14 cellular contexts compared by ENCODE assay signal in the genomic region with DNA sequence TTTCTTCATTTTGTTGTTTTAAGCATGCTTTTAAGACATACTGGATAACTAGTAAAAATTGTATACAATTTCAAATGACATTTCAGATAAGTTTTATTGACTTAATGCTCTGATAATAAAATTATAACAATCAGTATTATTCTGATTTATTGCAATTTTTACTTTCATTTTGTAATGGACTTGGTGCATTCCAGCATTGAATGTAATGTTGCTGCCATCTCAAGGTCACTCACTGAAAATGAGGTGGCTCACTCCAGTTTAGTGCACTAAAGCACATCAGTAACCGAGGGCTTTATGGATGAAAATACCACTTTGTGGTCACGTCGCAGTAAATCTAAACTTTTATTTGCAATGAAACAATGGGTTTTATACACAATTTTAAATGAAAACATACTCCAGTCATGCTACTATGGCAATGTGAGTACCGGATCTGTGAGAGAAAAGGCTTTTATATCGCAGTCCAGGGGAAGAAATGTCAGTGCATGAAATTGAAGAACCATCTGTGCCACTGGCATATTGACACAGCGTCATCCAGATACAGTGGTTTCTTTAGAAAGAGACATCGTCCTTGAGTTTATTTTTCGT. TPM values are rescaled to one million over a fixed set of nuclear protein-coding genes. Genes with fewer than 3 reads are reported as not detected.
DNase-seq lines count a peak whose midpoint lies in the region; ATAC-seq and TF ChIP-seq lines count a peak whose summit lies in the region.
"Had no signal": no experiment of that assay in that cellular context is flagged by ENCODE, and none has a peak within 500 bp of the region (broad histone marks: within the 10 kb centered on the region; RNA-seq: fewer than 3 reads in every experiment).

No MANE protein-coding gene starts in this region.

- no peaks in the 10 kb centered on the region for H3K4me1 Mint-ChIP-seq in nephron
- H3K4me1 Mint-ChIP-seq: memory B cell had no signal

- no peak overlapping the region for H3K14ac ChIP-seq in mesenchymal stem cell (ENCODE audit: low read length in 2 of 2)

- H2AK5ac ChIP-seq in mesenchymal stem cell (ENCODE audit: low read length, severe bottlenecking) = no peak overlapping the region

- H3K4me3 ChIP-seq in HEK293 (ENCODE audit: low read depth, low read length) (no peak overlapping the region), choroid plexus epithelial cell (ENCODE audit: low read depth, low read length) (no peak overlapping the region), mesenchymal stem cell (ENCODE audit: insufficient read depth in 1 of 2, low read depth in 1 of 2, low read length in 2 of 2) (no peak overlapping the region)
- H3K4me3 ChIP-seq: ovary, transverse colon had no signal

- no peak overlapping the region for H2BK12ac ChIP-seq in mesenchymal stem cell (ENCODE audit: low read length in 2 of 2)

- H3K9me3 ChIP-seq in HEK293 (ENCODE audit: control insufficient read depth, insufficient read depth, low read depth, low read length) = no peaks in the 10 kb centered on the region
- H3K9me3 ChIP-seq in mesenchymal stem cell (ENCODE audit: control insufficient read depth, low read length) = no peaks in the 10 kb centered on the region
- H3K9me3 ChIP-seq: ovary, transverse colon had no signal

- no peak overlapping the region for H4K8ac ChIP-seq in mesenchymal stem cell (ENCODE audit: low read length)

- H2BK5ac ChIP-seq in mesenchymal stem cell (ENCODE audit: low read depth, low read length, poor library complexity, severe bottlenecking) = no peak overlapping the region

- H3K4me1 ChIP-seq in HEK293 (ENCODE audit: control insufficient read depth, insufficient read depth, low read length) (peaks cover 5% of the 10 kb centered on the region; the same call in 1 of the 2 replicates), mesenchymal stem cell (ENCODE audit: control insufficient read depth, insufficient read depth, low read depth, low read length) (no peaks in the 10 kb centered on the region)
- H3K4me1 ChIP-seq: transverse colon had no signal

- peaks cover 10% of the 10 kb centered on the region for H3K27me3 Mint-ChIP-seq in nephron (ENCODE audit: low read depth)

- CTCF ChIA-PET in HEK293 (lab: Yijun Ruan, JAX) = interaction anchor here (0.6 to 1.1 kb wide), 6 partner anchors 18 to 588 kb away, joined by 3 to 5 read pairs (median 3); no protein-coding TSS in a partner anchor

- TF ChIP-seq CTCF in HEK293 (tag by site-specific recombination; IDR thresholded peaks at IDR 0.05) (peak; percentile 76), choroid plexus epithelial cell (conservative IDR thresholded peaks at IDR 0.05; ENCODE audit: low read depth, low read length) (peak; percentile 37), nephron (IDR thresholded peaks at IDR 0.05; ENCODE audit: unreplicated experiment in 3 of 3) (peak; percentile 25 to 33 (median 28))

- H3K27me3 ChIP-seq in mesenchymal stem cell (ENCODE audit: control insufficient read depth in 1 of 2, insufficient read depth in 1 of 2, low read length in 2 of 2) = peaks cover 0 to 15% of the 10 kb centered on the region in 2 experiments
- H3K27me3 ChIP-seq: ovary had no signal

- 76% methylated on average over 6 of the region's 8 CpGs for WGBS in mesenchymal stem cell

- no peaks in the 10 kb centered on the region for H3K9me3 Mint-ChIP-seq in nephron
- H3K9me3 Mint-ChIP-seq: activated CD4-positive, alpha-beta memory T cell treated with anti-CD3 and anti-CD28 coated beads for 36 hours; memory B cell had no signal

- H2AFZ ChIP-seq in mesenchymal stem cell (ENCODE audit: low read depth, low read length) = no peak overlapping the region

- no peak overlapping the region for H3K27ac Mint-ChIP-seq in nephron
- H3K27ac Mint-ChIP-seq: activated CD4-positive, alpha-beta memory T cell treated with anti-CD3 and anti-CD28 coated beads for 36 hours; memory B cell had no signal

- POLR2A ChIA-PET in HEK293 (lab: Yijun Ruan, JAX) = no interaction called here

- DNase-seq in NCI-H69 (lab: John Stamatoyannopoulos, UW) = peak; percentile 10
- peak; percentile 42 for DNase-seq in choroid plexus epithelial cell (ENCODE audit: low read depth)
- no peak for DNase-seq in mesenchymal stem cell
- DNase-seq in glomerular visceral epithelial cell (ENCODE audit: extremely low spot score) = no peak
- DNase-seq: activated CD4-positive, alpha-beta memory T cell treated with anti-CD3 and anti-CD28 coated beads for 36 hours; activated effector memory CD4-positive, alpha-beta T cell treated with Interleukin-2 at 50 U/mL for 16 hours; H7; NCI-H2029; ovary; transverse colon had no signal

- no peak overlapping the region for H3K9ac ChIP-seq in mesenchymal stem cell (ENCODE audit: low read length)

- H4K91ac ChIP-seq in mesenchymal stem cell (ENCODE audit: low read length) = no peak overlapping the region

- H2BK120ac ChIP-seq in mesenchymal stem cell (ENCODE audit: low read depth, low read length) = no peak overlapping the region

- no peaks in the 10 kb centered on the region for H3K79me1 ChIP-seq in mesenchymal stem cell (replicated peaks; ENCODE audit: low read length, poor library complexity, severe bottlenecking)

- no peak overlapping the region for H3K18ac ChIP-seq in mesenchymal stem cell (ENCODE audit: low read depth in 1 of 2, low read length in 2 of 2)

- H3K4me3 Mint-ChIP-seq in nephron = no peak overlapping the region
- H3K4me3 Mint-ChIP-seq: activated CD4-positive, alpha-beta memory T cell treated with anti-CD3 and anti-CD28 coated beads for 36 hours; memory B cell had no signal

- H3K27ac ChIP-seq in HEK293 (ENCODE audit: extremely low read depth, low read depth, low read length) (no peak overlapping the region), mesenchymal stem cell (ENCODE audit: low read length, poor library complexity, severe bottlenecking) (no peak overlapping the region)
- H3K27ac ChIP-seq: ovary, transverse colon had no signal

- H3K36me3 ChIP-seq in HEK293 (ENCODE audit: control insufficient read depth in 2 of 2, insufficient read depth in 1 of 2, low read length in 2 of 2) = no peaks in the 10 kb centered on the region; a peak in 1 of 3 replicates
- no peaks in the 10 kb centered on the region for H3K36me3 ChIP-seq in mesenchymal stem cell (ENCODE audit: control insufficient read depth in 1 of 2, insufficient read depth in 2 of 2, low read depth in 1 of 2, low read length in 2 of 2)
- H3K36me3 ChIP-seq: ovary, transverse colon had no signal

- no peak overlapping the region for H3K4ac ChIP-seq in mesenchymal stem cell (ENCODE audit: low read depth in 1 of 2, low read length in 2 of 2)

- ATAC-seq in HG03354 (IDR thresholded peaks at IDR 0.05; ENCODE audit: poor library complexity, severe bottlenecking, unreplicated experiment) = no peak

- H3K36me3 Mint-ChIP-seq in nephron (ENCODE audit: low read depth) = no peaks in the 10 kb centered on the region
- H3K36me3 Mint-ChIP-seq: activated CD4-positive, alpha-beta memory T cell treated with anti-CD3 and anti-CD28 coated beads for 36 hours had no signal

- H3K4me2 ChIP-seq in mesenchymal stem cell (ENCODE audit: low read length, poor library complexity, severe bottlenecking) = no peak overlapping the region

- no peak overlapping the region for H3K23ac ChIP-seq in mesenchymal stem cell (ENCODE audit: low read length in 2 of 2)

- H2BK15ac ChIP-seq in mesenchymal stem cell (ENCODE audit: low read depth, poor library complexity, severe bottlenecking) = no peak overlapping the region

TF ChIP-seq in HEK293, 187 proteins besides CTCF, POLR2A, EP300 and RAD21 (continues in another document):
- no peak for TF ChIP-seq EGR2 (tag by site-specific recombination; IDR thresholded peaks at IDR 0.05; ENCODE audit: low read depth)
- TF ChIP-seq, protein P1, sequence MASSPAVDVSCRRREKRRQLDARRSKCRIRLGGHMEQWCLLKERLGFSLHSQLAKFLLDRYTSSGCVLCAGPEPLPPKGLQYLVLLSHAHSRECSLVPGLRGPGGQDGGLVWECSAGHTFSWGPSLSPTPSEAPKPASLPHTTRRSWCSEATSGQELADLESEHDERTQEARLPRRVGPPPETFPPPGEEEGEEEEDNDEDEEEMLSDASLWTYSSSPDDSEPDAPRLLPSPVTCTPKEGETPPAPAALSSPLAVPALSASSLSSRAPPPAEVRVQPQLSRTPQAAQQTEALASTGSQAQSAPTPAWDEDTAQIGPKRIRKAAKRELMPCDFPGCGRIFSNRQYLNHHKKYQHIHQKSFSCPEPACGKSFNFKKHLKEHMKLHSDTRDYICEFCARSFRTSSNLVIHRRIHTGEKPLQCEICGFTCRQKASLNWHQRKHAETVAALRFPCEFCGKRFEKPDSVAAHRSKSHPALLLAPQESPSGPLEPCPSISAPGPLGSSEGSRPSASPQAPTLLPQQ (tag by site-specific recombination; IDR thresholded peaks at IDR 0.05) = 0 out of 2 replicates have a peak, but pooled peaks have one; percentile 20
- TF ChIP-seq GLIS1 (tag by site-specific recombination; IDR thresholded peaks at IDR 0.05) = no peak
- no peak for TF ChIP-seq BCL11A (tag by site-specific recombination; IDR thresholded peaks at IDR 0.05; ENCODE audit: low read depth)
- no peak for TF ChIP-seq ZNF610 (tag by site-specific recombination; IDR thresholded peaks at IDR 0.05; ENCODE audit: borderline replicate concordance)
- TF ChIP-seq, protein P2, sequence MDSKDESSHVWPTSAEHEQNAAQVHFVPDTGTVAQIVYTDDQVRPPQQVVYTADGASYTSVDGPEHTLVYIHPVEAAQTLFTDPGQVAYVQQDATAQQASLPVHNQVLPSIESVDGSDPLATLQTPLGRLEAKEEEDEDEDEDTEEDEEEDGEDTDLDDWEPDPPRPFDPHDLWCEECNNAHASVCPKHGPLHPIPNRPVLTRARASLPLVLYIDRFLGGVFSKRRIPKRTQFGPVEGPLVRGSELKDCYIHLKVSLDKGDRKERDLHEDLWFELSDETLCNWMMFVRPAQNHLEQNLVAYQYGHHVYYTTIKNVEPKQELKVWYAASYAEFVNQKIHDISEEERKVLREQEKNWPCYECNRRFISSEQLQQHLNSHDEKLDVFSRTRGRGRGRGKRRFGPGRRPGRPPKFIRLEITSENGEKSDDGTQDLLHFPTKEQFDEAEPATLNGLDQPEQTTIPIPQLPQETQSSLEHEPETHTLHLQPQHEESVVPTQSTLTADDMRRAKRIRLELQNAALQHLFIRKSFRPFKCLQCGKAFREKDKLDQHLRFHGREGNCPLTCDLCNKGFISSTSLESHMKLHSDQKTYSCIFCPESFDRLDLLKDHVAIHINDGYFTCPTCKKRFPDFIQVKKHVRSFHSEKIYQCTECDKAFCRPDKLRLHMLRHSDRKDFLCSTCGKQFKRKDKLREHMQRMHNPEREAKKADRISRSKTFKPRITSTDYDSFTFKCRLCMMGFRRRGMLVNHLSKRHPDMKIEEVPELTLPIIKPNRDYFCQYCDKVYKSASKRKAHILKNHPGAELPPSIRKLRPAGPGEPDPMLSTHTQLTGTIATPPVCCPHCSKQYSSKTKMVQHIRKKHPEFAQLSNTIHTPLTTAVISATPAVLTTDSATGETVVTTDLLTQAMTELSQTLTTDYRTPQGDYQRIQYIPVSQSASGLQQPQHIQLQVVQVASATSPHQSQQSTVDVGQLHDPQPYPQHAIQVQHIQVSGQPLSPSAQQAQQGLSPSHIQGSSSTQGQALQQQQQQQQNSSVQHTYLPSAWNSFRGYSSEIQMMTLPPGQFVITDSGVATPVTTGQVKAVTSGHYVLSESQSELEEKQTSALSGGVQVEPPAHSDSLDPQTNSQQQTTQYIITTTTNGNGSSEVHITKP (tag by site-specific recombination; IDR thresholded peaks at IDR 0.05) = peak; percentile 92

RNA-seq across cellular contexts. Expression of gene ZNF507, which starts 20.7 kb away (rescaled TPM):
- polyA plus RNA-seq in mesenchymal stem cell (2013, experiment 1 of 2) = 8.9 TPM
- 8.9 TPM for polyA plus RNA-seq in mesenchymal stem cell (2013, experiment 2 of 2)

Comparison
In these comparisons a context has a peak if more than half of its experiments do, and no peak if none do; other contexts are left out.
1. DNase-seq: peak in NCI-H69 (single experiment) and choroid plexus epithelial cell (single experiment); none in mesenchymal stem cell (single experiment) and glomerular visceral epithelial cell (single experiment).
2. Peak in every context shown above with its lines, with median percentiles within 50 percentile points of each other: CTCF ChIP-seq.